2 cellular contexts compared by ENCODE assay signal in the genomic region with DNA sequence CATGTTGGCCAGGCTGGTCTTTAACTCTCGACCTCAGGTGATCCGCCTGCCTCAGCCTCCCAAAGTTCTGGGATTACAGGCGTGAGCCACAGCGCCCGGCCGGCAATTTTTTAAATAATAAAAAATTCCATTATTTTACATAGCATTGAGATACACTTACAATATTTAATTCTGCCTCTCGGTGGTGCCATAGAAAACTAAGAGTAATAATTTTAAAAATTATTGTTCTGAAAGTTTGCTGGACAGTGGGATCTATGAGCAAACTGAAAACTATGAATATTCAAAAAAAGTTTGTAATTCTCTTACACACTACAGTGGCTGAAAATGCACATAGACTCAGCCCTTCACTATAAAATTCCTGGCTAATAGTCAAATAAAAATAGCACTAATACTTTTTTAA.
TF ChIP-seq lines count a peak whose summit lies in the region.

No MANE protein-coding gene starts in this region.

TF ChIP-seq in A549, 52 proteins besides CTCF, POLR2A, EP300 and RAD21:
- TF ChIP-seq ZNF302 (CRISPR knock-in tag; IDR thresholded peaks at IDR 0.05) (no peak), CHD2 (IDR thresholded peaks at IDR 0.05; ENCODE audit: low read length, partially characterized antibody) (no peak), HDAC2 (IDR thresholded peaks at IDR 0.05) (no peak), BHLHE40 (IDR thresholded peaks at IDR 0.05; ENCODE audit: low read depth, low read length) (no peak), ZFP36 (IDR thresholded peaks at IDR 0.05; ENCODE audit: borderline replicate concordance, partially characterized antibody) (no peak), HOXB5 (CRISPR knock-in tag; IDR thresholded peaks at IDR 0.05) (no peak), ZSCAN20 (CRISPR knock-in tag; IDR thresholded peaks at IDR 0.05) (no peak), CBX2 (IDR thresholded peaks at IDR 0.05; ENCODE audit: borderline replicate concordance, low read depth) (no peak), FOSL2 (IDR thresholded peaks at IDR 0.05) (no peak), FOSL2 (CRISPR knock-in tag; IDR thresholded peaks at IDR 0.05) (no peak), PHF8 (IDR thresholded peaks at IDR 0.05; ENCODE audit: borderline replicate concordance, low read depth) (no peak), CHD4 (IDR thresholded peaks at IDR 0.05; ENCODE audit: borderline replicate concordance) (no peak)
- TF ChIP-seq, protein P1, sequence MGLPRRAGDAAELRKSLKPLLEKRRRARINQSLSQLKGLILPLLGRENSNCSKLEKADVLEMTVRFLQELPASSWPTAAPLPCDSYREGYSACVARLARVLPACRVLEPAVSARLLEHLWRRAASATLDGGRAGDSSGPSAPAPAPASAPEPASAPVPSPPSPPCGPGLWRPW (IDR thresholded peaks at IDR 0.05), result no peak

TF ChIP-seq in HCT116, 20 proteins besides CTCF, POLR2A, EP300 and RAD21:
- TF ChIP-seq JUND (IDR thresholded peaks at IDR 0.05) (no peak), CEBPB (IDR thresholded peaks at IDR 0.05; ENCODE audit: low read depth) (no peak), FOSL1 (IDR thresholded peaks at IDR 0.05; ENCODE audit: low read depth) (no peak), CBX3 (IDR thresholded peaks at IDR 0.05; ENCODE audit: low read depth) (no peak), TCF7L2 (IDR thresholded peaks at IDR 0.05; ENCODE audit: borderline replicate concordance, extremely low read depth, insufficient read depth, insufficient read length) (no peak), SP1 (IDR thresholded peaks at IDR 0.05; ENCODE audit: low read depth) (no peak), SRF (IDR thresholded peaks at IDR 0.05; ENCODE audit: low read depth) (no peak), YY1 (IDR thresholded peaks at IDR 0.05; ENCODE audit: extremely low read depth, insufficient replicate concordance, low read depth, low read length) (no peak), SIN3A (IDR thresholded peaks at IDR 0.05; ENCODE audit: low read depth) (no peak), ZFX (IDR thresholded peaks at IDR 0.05) (no peak), ELF1 (IDR thresholded peaks at IDR 0.05; ENCODE audit: borderline replicate concordance, low read depth) (no peak)
- TF ChIP-seq, protein P2, sequence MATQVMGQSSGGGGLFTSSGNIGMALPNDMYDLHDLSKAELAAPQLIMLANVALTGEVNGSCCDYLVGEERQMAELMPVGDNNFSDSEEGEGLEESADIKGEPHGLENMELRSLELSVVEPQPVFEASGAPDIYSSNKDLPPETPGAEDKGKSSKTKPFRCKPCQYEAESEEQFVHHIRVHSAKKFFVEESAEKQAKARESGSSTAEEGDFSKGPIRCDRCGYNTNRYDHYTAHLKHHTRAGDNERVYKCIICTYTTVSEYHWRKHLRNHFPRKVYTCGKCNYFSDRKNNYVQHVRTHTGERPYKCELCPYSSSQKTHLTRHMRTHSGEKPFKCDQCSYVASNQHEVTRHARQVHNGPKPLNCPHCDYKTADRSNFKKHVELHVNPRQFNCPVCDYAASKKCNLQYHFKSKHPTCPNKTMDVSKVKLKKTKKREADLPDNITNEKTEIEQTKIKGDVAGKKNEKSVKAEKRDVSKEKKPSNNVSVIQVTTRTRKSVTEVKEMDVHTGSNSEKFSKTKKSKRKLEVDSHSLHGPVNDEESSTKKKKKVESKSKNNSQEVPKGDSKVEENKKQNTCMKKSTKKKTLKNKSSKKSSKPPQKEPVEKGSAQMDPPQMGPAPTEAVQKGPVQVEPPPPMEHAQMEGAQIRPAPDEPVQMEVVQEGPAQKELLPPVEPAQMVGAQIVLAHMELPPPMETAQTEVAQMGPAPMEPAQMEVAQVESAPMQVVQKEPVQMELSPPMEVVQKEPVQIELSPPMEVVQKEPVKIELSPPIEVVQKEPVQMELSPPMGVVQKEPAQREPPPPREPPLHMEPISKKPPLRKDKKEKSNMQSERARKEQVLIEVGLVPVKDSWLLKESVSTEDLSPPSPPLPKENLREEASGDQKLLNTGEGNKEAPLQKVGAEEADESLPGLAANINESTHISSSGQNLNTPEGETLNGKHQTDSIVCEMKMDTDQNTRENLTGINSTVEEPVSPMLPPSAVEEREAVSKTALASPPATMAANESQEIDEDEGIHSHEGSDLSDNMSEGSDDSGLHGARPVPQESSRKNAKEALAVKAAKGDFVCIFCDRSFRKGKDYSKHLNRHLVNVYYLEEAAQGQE (IDR thresholded peaks at IDR 0.05; ENCODE audit: low read depth), result no peak
- TF ChIP-seq, protein P3, sequence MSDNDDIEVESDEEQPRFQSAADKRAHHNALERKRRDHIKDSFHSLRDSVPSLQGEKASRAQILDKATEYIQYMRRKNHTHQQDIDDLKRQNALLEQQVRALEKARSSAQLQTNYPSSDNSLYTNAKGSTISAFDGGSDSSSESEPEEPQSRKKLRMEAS (IDR thresholded peaks at IDR 0.05), result no peak
- TF ChIP-seq, protein P4, sequence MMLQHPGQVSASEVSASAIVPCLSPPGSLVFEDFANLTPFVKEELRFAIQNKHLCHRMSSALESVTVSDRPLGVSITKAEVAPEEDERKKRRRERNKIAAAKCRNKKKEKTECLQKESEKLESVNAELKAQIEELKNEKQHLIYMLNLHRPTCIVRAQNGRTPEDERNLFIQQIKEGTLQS (IDR thresholded peaks at IDR 0.05), result no peak
TF ChIP-seq in HCT116: peak in this region for 0.
